In the genomic region with DNA sequence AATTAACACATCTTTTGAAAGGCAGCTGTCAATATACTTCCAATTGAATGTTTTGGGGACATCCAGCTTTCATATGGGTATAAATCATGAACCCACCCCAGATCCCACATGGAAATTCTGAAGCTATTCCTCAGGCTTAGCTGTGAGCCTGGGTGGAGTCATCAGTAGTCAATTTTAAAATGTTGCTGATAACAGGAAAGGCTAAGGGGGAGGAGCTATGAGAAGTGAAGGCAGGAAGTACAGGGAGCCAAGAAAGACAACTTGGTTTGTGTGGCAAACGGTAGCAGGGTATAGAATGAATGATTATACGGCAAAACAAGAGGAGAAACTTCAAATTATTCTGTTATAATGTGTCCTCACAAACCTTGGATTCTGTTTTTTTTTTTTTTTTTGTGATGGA, we compare ENCODE assay signal across 21 cellular contexts.
DNase-seq lines count a peak whose midpoint lies in the region; ATAC-seq lines count a peak whose summit lies in the region.
"Had no signal": no experiment of that assay in that cellular context is flagged by ENCODE, and none has a peak within 500 bp of the region (broad histone marks: within the 10 kb centered on the region; RNA-seq: fewer than 3 reads in every experiment).

No MANE protein-coding gene starts in this region.

- no peaks in the 10 kb centered on the region for H3K27me3 Mint-ChIP-seq in activated CD4-positive, alpha-beta T cell treated with anti-CD3 and anti-CD28 coated beads for 36 hours
- H3K27me3 Mint-ChIP-seq in central memory CD8-positive, alpha-beta T cell = peaks cover under 1% of the 10 kb centered on the region
- no peaks in the 10 kb centered on the region for H3K27me3 Mint-ChIP-seq in naive thymus-derived CD8-positive, alpha-beta T cell

- POLR2A ChIA-PET in activated CD4-positive, alpha-beta T cell treated with anti-CD3 and anti-CD28 coated beads for 36 hours (lab: Charles Lee) = interaction anchor here (0.6 kb wide), 2 partner anchors 398 to 525 kb away, joined by 4 to 6 read pairs; no protein-coding TSS in a partner anchor
- POLR2A ChIA-PET in naive thymus-derived CD8-positive, alpha-beta T cell (lab: Charles Lee) = interaction anchor here (0.8 to 1.1 kb wide), 4 partner anchors 14 to 188 kb away, joined by 3 to 9 read pairs (median 4); no protein-coding TSS in a partner anchor

- no peaks in the 10 kb centered on the region for H3K9me3 Mint-ChIP-seq in activated CD4-positive, alpha-beta T cell treated with anti-CD3 and anti-CD28 coated beads for 36 hours (ENCODE audit: low read depth)
- peaks cover 10% of the 10 kb centered on the region for H3K9me3 Mint-ChIP-seq in central memory CD8-positive, alpha-beta T cell
- peaks cover 0 to 7% (median 0%) of the 10 kb centered on the region in 9 donors for H3K9me3 Mint-ChIP-seq in naive thymus-derived CD8-positive, alpha-beta T cell

- intact Hi-C loops in activated CD4-positive, alpha-beta T cell treated with anti-CD3 and anti-CD28 coated beads for 36 hours (cut with DNase I, micrococcal nuclease) = no loop called here

- H3K36me3 Mint-ChIP-seq in activated CD4-positive, alpha-beta T cell treated with anti-CD3 and anti-CD28 coated beads for 36 hours (ENCODE audit: low read depth) = no peaks in the 10 kb centered on the region
- H3K36me3 Mint-ChIP-seq in central memory CD8-positive, alpha-beta T cell (ENCODE audit: insufficient read depth) = no peaks in the 10 kb centered on the region
- H3K36me3 Mint-ChIP-seq in naive thymus-derived CD8-positive, alpha-beta T cell = peaks cover 0 to 6% (median 0%) of the 10 kb centered on the region in 3 donors
- H3K36me3 Mint-ChIP-seq: stimulated activated naive B cell treated with anti-CD40 and anti-IgM and Interleukin-4, amounts not matched to agents 10 μg/mL and 1 μg/mL and 100 μg/mL, for 72 hours had no signal

- DNase-seq in activated CD4-positive, alpha-beta T cell treated with anti-CD3 and anti-CD28 coated beads for 36 hours = no peak
- no peak for DNase-seq in activated CD4-positive, alpha-beta T cell treated with anti-CD3 and anti-CD28 coated beads, Interleukin-2, amount 50 U/mL, for 1 hour
- DNase-seq in NCI-H226 = peak; percentile 24
- no peak for DNase-seq in central memory CD8-positive, alpha-beta T cell (ENCODE audit: low spot score in 2 of 2)
- peak in 2 of 10 donors; percentile 18 to 34 for DNase-seq in naive thymus-derived CD8-positive, alpha-beta T cell
- DNase-seq in NCI-H82 treated with DMSO at 0.1 percent for 48 hours (lab: John Stamatoyannopoulos, UW; ENCODE audit: unreplicated experiment) = no peak
- no peak for DNase-seq in NCI-H187 (lab: John Stamatoyannopoulos, UW)
- DNase-seq: activated CD4-positive, alpha-beta T cell treated with anti-CD3 and anti-CD28 coated beads for 1 hour; activated naive CD4-positive, alpha-beta T cell treated with anti-CD3 and anti-CD28 coated beads, Interleukin-2, amount 50 U/mL, for 16 hours; DMS153; left lung; NCI-H1105 treated with DMSO at 0.1 percent for 48 hours; NCI-H2081; NCI-H345; NCI-H774; occipital lobe; psoas muscle; sigmoid colon; stimulated activated CD4-positive, alpha-beta T cell treated with anti-CD3 and anti-CD28 coated beads, Interleukin-4, amount 100 ng/mL, for 4 hours; stimulated activated naive B cell treated with anti-CD40 and anti-IgM and Interleukin-4, amounts not matched to agents 10 μg/mL and 1 μg/mL and 100 μg/mL, for 72 hours had no signal

- no peak overlapping the region for H3K4me3 Mint-ChIP-seq in activated CD4-positive, alpha-beta T cell treated with anti-CD3 and anti-CD28 coated beads for 36 hours
- H3K4me3 Mint-ChIP-seq in central memory CD8-positive, alpha-beta T cell = peak overlapping the region; percentile 38
- peak overlapping the region; percentile 22 to 84 (median 58) for H3K4me3 Mint-ChIP-seq in naive thymus-derived CD8-positive, alpha-beta T cell
- H3K4me3 Mint-ChIP-seq: stimulated activated naive B cell treated with anti-CD40 and anti-IgM and Interleukin-4, amounts not matched to agents 10 μg/mL and 1 μg/mL and 100 μg/mL, for 72 hours had no signal

- CTCF ChIA-PET in activated CD4-positive, alpha-beta T cell treated with anti-CD3 and anti-CD28 coated beads for 36 hours (lab: Charles Lee) = interaction anchor here (0.7 kb wide), 1 partner anchor 58 kb away, joined by 3 read pairs; no protein-coding TSS in a partner anchor

- peaks cover 41% of the 10 kb centered on the region for H3K4me1 Mint-ChIP-seq in activated CD4-positive, alpha-beta T cell treated with anti-CD3 and anti-CD28 coated beads for 36 hours
- peaks cover 36% of the 10 kb centered on the region for H3K4me1 Mint-ChIP-seq in central memory CD8-positive, alpha-beta T cell
- peaks cover 33 to 74% (median 69%) of the 10 kb centered on the region in 4 donors for H3K4me1 Mint-ChIP-seq in naive thymus-derived CD8-positive, alpha-beta T cell

- H3K27ac Mint-ChIP-seq in activated CD4-positive, alpha-beta T cell treated with anti-CD3 and anti-CD28 coated beads for 36 hours = no peak overlapping the region
- peak overlapping the region; percentile 7 for H3K27ac Mint-ChIP-seq in central memory CD8-positive, alpha-beta T cell (ENCODE audit: low read depth)
- peak overlapping the region in 8 of 10 donors; percentile 4 to 89 (median 76) for H3K27ac Mint-ChIP-seq in naive thymus-derived CD8-positive, alpha-beta T cell
- H3K27ac Mint-ChIP-seq: stimulated activated naive B cell treated with anti-CD40 and anti-IgM and Interleukin-4, amounts not matched to agents 10 μg/mL and 1 μg/mL and 100 μg/mL, for 72 hours had no signal

- ATAC-seq in activated CD4-positive, alpha-beta T cell treated with anti-CD3 and anti-CD28 coated beads for 36 hours = peak; percentile 64
- ATAC-seq in central memory CD8-positive, alpha-beta T cell (replicated peaks; ENCODE audit: extremely low read depth, poor library complexity, severe bottlenecking) = peak; percentile 50
- peak; percentile 50 to 58 for ATAC-seq in naive thymus-derived CD8-positive, alpha-beta T cell
- no peak for ATAC-seq in HG03442 (IDR thresholded peaks at IDR 0.05; ENCODE audit: unreplicated experiment)
- ATAC-seq: left lung; psoas muscle; stimulated activated naive B cell treated with anti-CD40 and anti-IgM and Interleukin-4, amounts not matched to agents 10 μg/mL and 1 μg/mL and 100 μg/mL, for 72 hours had no signal
